Comparison of ENCODE assay signal across 22 cellular contexts in the genomic region with DNA sequence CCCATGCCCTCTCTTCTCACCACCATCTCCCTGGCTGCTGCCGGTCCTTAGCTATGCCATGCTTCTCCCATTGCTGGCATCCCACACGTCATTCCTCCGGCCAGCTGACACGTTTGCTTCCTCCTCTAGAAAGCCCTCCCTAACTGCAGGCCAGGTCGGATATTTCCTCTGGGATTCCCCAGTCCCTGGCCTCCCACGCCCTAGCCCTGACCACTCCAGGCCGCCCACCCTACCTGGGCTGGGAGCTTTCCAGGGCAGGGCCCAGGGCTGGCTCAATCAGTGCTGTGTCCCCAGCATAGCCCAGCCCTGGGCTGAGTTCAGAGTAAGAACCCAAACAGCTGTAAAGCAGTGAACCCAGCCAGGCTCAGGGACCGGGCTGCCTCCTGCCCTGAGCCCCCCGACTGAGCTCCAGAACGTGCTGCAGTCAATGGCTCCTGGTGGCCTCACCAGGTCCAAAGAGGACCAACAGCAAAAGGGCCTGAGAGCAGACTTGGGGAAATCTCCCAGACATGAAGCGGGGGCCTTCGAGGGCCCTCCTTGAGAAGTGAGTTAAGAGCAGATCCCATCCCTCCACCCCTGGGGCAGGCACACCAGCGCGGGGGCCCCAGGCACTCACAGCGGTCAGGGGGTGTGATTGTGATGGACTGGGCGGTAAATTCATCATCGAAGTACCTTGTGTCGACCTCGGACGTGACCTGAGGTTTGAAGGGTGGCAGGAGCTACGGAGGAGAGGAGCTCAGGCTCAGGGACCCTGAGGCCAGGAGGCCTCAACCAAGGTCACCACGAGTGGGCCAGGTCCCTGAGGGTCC. TPM values are rescaled to one million over a fixed set of nuclear protein-coding genes. Genes with fewer than 3 reads are reported as not detected.
A peak's percentile ranks its signal among the peaks of the same experiment; 100 is the strongest.
DNase-seq lines count a peak whose midpoint lies in the region; ATAC-seq, FAIRE-seq and TF ChIP-seq lines count a peak whose summit lies in the region.
"Had no signal": no experiment of that assay in that cellular context is flagged by ENCODE, and none has a peak within 500 bp of the region (broad histone marks: within the 10 kb centered on the region; RNA-seq: fewer than 3 reads in every experiment).

No MANE protein-coding gene starts in this region.

- no peaks in the 10 kb centered on the region for H3K27me3 Mint-ChIP-seq in T-helper 2 cell treated with Interferon-gamma antibody and Interleukin-4, amounts not matched to agents 5 μg/mL and 100 μg/mL, for 36 hours (ENCODE audit: low read depth)

- no peaks in the 10 kb centered on the region for H3K9me3 Mint-ChIP-seq in T-helper 2 cell treated with Interferon-gamma antibody and Interleukin-4, amounts not matched to agents 5 μg/mL and 100 μg/mL, for 36 hours
- H3K9me3 Mint-ChIP-seq: CD14-positive monocyte had no signal

- no peak overlapping the region for H3K4me3 Mint-ChIP-seq in T-helper 2 cell treated with Interferon-gamma antibody and Interleukin-4, amounts not matched to agents 5 μg/mL and 100 μg/mL, for 36 hours
- H3K4me3 Mint-ChIP-seq: CD14-positive monocyte had no signal

- no peak overlapping the region for H3K27ac Mint-ChIP-seq in T-helper 2 cell treated with Interferon-gamma antibody and Interleukin-4, amounts not matched to agents 5 μg/mL and 100 μg/mL, for 36 hours

- no peaks in the 10 kb centered on the region for H3K4me1 Mint-ChIP-seq in T-helper 2 cell treated with Interferon-gamma antibody and Interleukin-4, amounts not matched to agents 5 μg/mL and 100 μg/mL, for 36 hours (ENCODE audit: low read depth)
- H3K4me1 Mint-ChIP-seq: CD14-positive monocyte had no signal

- ATAC-seq in Panc1, result 0 out of 2 replicates have a peak, but pooled peaks have one; percentile 1
- ATAC-seq in HG03378 (IDR thresholded peaks at IDR 0.05; ENCODE audit: unreplicated experiment), result no peak

- CTCF ChIA-PET in Panc1 (lab: Charles Lee), result interaction anchor here (0.5 to 3.8 kb wide), 16 partner anchors 10 to 443 kb away, joined by 3 to 35 read pairs (median 4); partner anchors contain the start of gene TTC9B

- H3K27ac ChIP-seq in Panc1 (ENCODE audit: low read length) (no peak overlapping the region), osteoblast (ENCODE audit: low read depth, low read length) (no peak overlapping the region)

- intact Hi-C loops in Panc1 (cut with micrococcal nuclease; ENCODE audit: unreplicated experiment), result no loop called here

- no peaks in the 10 kb centered on the region for H3K79me2 ChIP-seq in osteoblast (ENCODE audit: insufficient read depth, low read length)

- no TSS peak for BruUV-seq in Panc1 (replicated peaks; lab: Mats Ljungman, UMichigan)

- peaks cover 31% of the 10 kb centered on the region for H3K4me1 ChIP-seq in Panc1 (ENCODE audit: control insufficient read depth, insufficient read depth, low read length)
- H3K4me1 ChIP-seq in osteoblast (ENCODE audit: insufficient read depth, low read length), result peaks cover 7% of the 10 kb centered on the region

- no peaks in the 10 kb centered on the region for H3K9me3 ChIP-seq in Panc1 (ENCODE audit: control insufficient read depth, insufficient read depth, low read depth, low read length)
- H3K9me3 ChIP-seq in osteoblast (ENCODE audit: low read depth, low read length), result no peaks in the 10 kb centered on the region

- no peak overlapping the region for H3K4me2 ChIP-seq in osteoblast (ENCODE audit: insufficient read depth, low read length)

- H2AFZ ChIP-seq in osteoblast (ENCODE audit: low read length), result no peak overlapping the region

- H4K20me1 ChIP-seq in osteoblast (ENCODE audit: insufficient read depth, low read length), result peaks cover 8% of the 10 kb centered on the region

- TF ChIP-seq CTCF in Panc1 (IDR thresholded peaks at IDR 0.05) (no peak), osteoblast (IDR thresholded peaks at IDR 0.05; ENCODE audit: extremely low read depth, low read depth, low read length) (no peak)

- in situ Hi-C loops in Panc1 (cut with HindIII; ENCODE audit: low pct_unique_long_range_greater_than_20kb, low sequenced_read_pairs) (no loop called here), KBM-7 (cut with MboI; ENCODE audit: low pct_unique_long_range_greater_than_20kb, low sequenced_read_pairs) (no loop called here)

- TF ChIP-seq POLR2A in GM12891 (IDR thresholded peaks at IDR 0.05; ENCODE audit: low read depth, low read length), result no peak

- H3K4me3 ChIP-seq in Panc1 (ENCODE audit: low read depth in 2 of 2, low read length in 2 of 2), result no peak overlapping the region
- H3K4me3 ChIP-seq in osteoblast (ENCODE audit: insufficient read depth, low read length), result no peak overlapping the region

- peaks cover 59% of the 10 kb centered on the region for H3K36me3 ChIP-seq in Panc1 (ENCODE audit: control insufficient read depth, insufficient read depth, low read length)
- peaks cover 22% of the 10 kb centered on the region for H3K36me3 ChIP-seq in osteoblast (ENCODE audit: insufficient read depth, low read length)

- H3K27me3 ChIP-seq in Panc1 (ENCODE audit: control insufficient read depth, insufficient read depth, low read length), result no peaks in the 10 kb centered on the region
- no peaks in the 10 kb centered on the region for H3K27me3 ChIP-seq in osteoblast (ENCODE audit: insufficient read depth, low read length)

- POLR2A ChIA-PET in Panc1 (lab: Charles Lee), result interaction anchor here (0.6 to 0.7 kb wide), 3 partner anchors 34 to 45 kb away, joined by 3 to 12 read pairs (median 5); no protein-coding TSS in a partner anchor

- H3K36me3 Mint-ChIP-seq in T-helper 2 cell treated with Interferon-gamma antibody and Interleukin-4, amounts not matched to agents 5 μg/mL and 100 μg/mL, for 36 hours (ENCODE audit: low read depth), result peaks cover 14% of the 10 kb centered on the region

- no peak for DNase-seq in GM12891 (ENCODE audit: insufficient read length, low spot score)
- no peak for DNase-seq in Panc1 (ENCODE audit: low read depth, low spot score)
- peak; percentile 46 to 65 for DNase-seq in dermis microvascular lymphatic vessel endothelial cell (ENCODE audit: low read depth in 2 of 2)
- peak; percentile 34 for DNase-seq in osteoblast (ENCODE audit: insufficient read length, low spot score, missing footprints)
- no peak for DNase-seq in KBM-7
- DNase-seq in AG08395 (ENCODE audit: low spot score), result no peak
- DNase-seq in T-helper 2 cell treated with Interferon-gamma antibody and Interleukin-4, amounts not matched to agents 5 μg/mL and 100 μg/mL, for 36 hours (ENCODE audit: low spot score), result no peak
- DNase-seq: ACHN, AML-193, DMS 273 treated with DMSO at 0.1 percent for 48 hours, DND-41, HCEC 1CT, KG1, NCI-H187, NCI-H2227 treated with DMSO at 0.1 percent for 48 hours, NCI-H524, NCI-H82, OCI-M1 had no signal

- no peak for FAIRE-seq in GM12891 (lab: Jason Lieb, UNC)

TF ChIP-seq in GM12891, 5 proteins besides CTCF, POLR2A, EP300 and RAD21:
- 0 out of 2 replicates have a peak, but pooled peaks have one; percentile 36 for TF ChIP-seq POLR2AphosphoS5 (IDR thresholded peaks at IDR 0.05; ENCODE audit: low read depth, low read length)
- TF ChIP-seq PAX5 (IDR thresholded peaks at IDR 0.05; ENCODE audit: insufficient read depth, low read length, severe bottlenecking), result no peak

RNA-seq across cellular contexts. Expression of gene CCNP, which starts 8.1 kb away (rescaled TPM):
- polyA plus RNA-seq in GM12891 (2012; ENCODE audit: low read depth, missing spikeins), result 0.06 TPM
- total RNA-seq in Panc1 (2021; ENCODE audit: unreplicated experiment) (3.0 TPM), dermis microvascular lymphatic vessel endothelial cell (0.13 TPM in 1 of 2 replicates, not detected in the other), osteoblast (0.29 TPM in 1 of 2 replicates, not detected in the other)
- 4.4 TPM for polyA plus RNA-seq in Panc1 (2012; ENCODE audit: insufficient read length)
- total RNA-seq: G401, RPMI7951 had no signal
- polyA plus RNA-seq: CD14-positive monocyte had no signal

RNA-seq across cellular contexts. Expression of gene TTC9B, which starts 16.4 kb away (rescaled TPM):
- polyA plus RNA-seq in GM12891 (2012; ENCODE audit: low read depth, missing spikeins), result 0.13 TPM
- total RNA-seq in Panc1 (2021; ENCODE audit: unreplicated experiment), result 2.3 TPM
- polyA plus RNA-seq in Panc1 (2012; ENCODE audit: insufficient read length), result 1.8 TPM
- total RNA-seq in dermis microvascular lymphatic vessel endothelial cell, result not detected in 2 replicates
- total RNA-seq in osteoblast, result not detected in 2 replicates
- total RNA-seq: G401, RPMI7951 had no signal
- polyA plus RNA-seq: CD14-positive monocyte had no signal

RNA-seq across cellular contexts. Expression of gene MAP3K10, which starts 43.4 kb away (rescaled TPM):
- 4.1 TPM for polyA plus RNA-seq in GM12891 (2012; ENCODE audit: low read depth, missing spikeins)
- total RNA-seq in Panc1 (2021; ENCODE audit: unreplicated experiment) (255 TPM), dermis microvascular lymphatic vessel endothelial cell (3.0 and 5.4 TPM in 2 replicates), osteoblast (8.3 and 9.8 TPM in 2 replicates)
- polyA plus RNA-seq in Panc1 (2012; ENCODE audit: insufficient read length), result 324 TPM

RNA-seq across cellular contexts. Expression of gene AKT2, which starts 50.5 kb away (rescaled TPM):
- polyA plus RNA-seq in GM12891 (2012; ENCODE audit: low read depth, missing spikeins), result 62.1 TPM
- total RNA-seq in Panc1 (2021; ENCODE audit: unreplicated experiment) (2,376 TPM), dermis microvascular lymphatic vessel endothelial cell (23.1 and 28.1 TPM in 2 replicates), osteoblast (115 and 118 TPM in 2 replicates)
- 2,447 TPM for polyA plus RNA-seq in Panc1 (2012; ENCODE audit: insufficient read length)

Comparison
In these comparisons a context has a peak if more than half of its experiments do, and no peak if none do; other contexts are left out.
1. DNase-seq: peak in dermis microvascular lymphatic vessel endothelial cell (2 of 2) and osteoblast (single experiment); none in GM12891 (single experiment), Panc1 (single experiment), KBM-7 (single experiment), AG08395 (single experiment) and T-helper 2 cell treated with Interferon-gamma antibody and Interleukin-4, amounts not matched to agents 5 μg/mL and 100 μg/mL, for 36 hours (single experiment).
2. RNA of gene MAP3K10, which starts 43.4 kb away (total RNA-seq): 255 TPM in Panc1 (single experiment); 8.3 to 9.8 TPM in osteoblast and 3.0 to 5.4 TPM in dermis microvascular lymphatic vessel endothelial cell; every median in the first group is over 10 times any median in the second.